Comparison of ENCODE assay signal across 13 cellular contexts in genomic region chrX:19776753-19777152, GRCh38.
A peak's percentile ranks its signal among the peaks of the same experiment; 100 is the strongest.
DNase-seq lines count a peak whose midpoint lies in the region; ATAC-seq and TF ChIP-seq lines count a peak whose summit lies in the region.
"Had no signal": no experiment of that assay in that cellular context is flagged by ENCODE, and none has a peak within 500 bp of the region (broad histone marks: within the 10 kb centered on the region; RNA-seq: fewer than 3 reads in every experiment).

No MANE protein-coding gene starts in this region.

- no peak for TF ChIP-seq CTCF in GM12865 (IDR thresholded peaks at IDR 0.05; ENCODE audit: insufficient read depth, low read depth, low read length, missing control alignments)
- no peak for TF ChIP-seq CTCF in Loucy (conservative IDR thresholded peaks at IDR 0.05; ENCODE audit: low read length)

- no peaks in the 10 kb centered on the region for H3K9me2 ChIP-seq in Loucy (replicated peaks; ENCODE audit: low read depth, low read length)

- H3K4me1 ChIP-seq in BLaER1 (peaks cover 62% of the 10 kb centered on the region), Loucy (ENCODE audit: insufficient read depth, low read length, poor library complexity, severe bottlenecking) (peaks cover 27% of the 10 kb centered on the region)
- H3K4me1 ChIP-seq: body of pancreas had no signal

- peak overlapping the region; percentile 92 for H3K27ac Mint-ChIP-seq in activated naive CD8-positive, alpha-beta T cell treated with anti-CD3 and anti-CD28 coated beads, Interleukin-2, amount 50 U/mL, for 24 hours

- H3K4me3 Mint-ChIP-seq in activated naive CD8-positive, alpha-beta T cell treated with anti-CD3 and anti-CD28 coated beads, Interleukin-2, amount 50 U/mL, for 24 hours, result peak overlapping the region; percentile 32

- ATAC-seq in activated naive CD8-positive, alpha-beta T cell treated with anti-CD3 and anti-CD28 coated beads, Interleukin-2, amount 50 U/mL, for 24 hours, result peak; percentile 60
- ATAC-seq in GM19452 (IDR thresholded peaks at IDR 0.05; ENCODE audit: unreplicated experiment) (no peak), HG03097 (IDR thresholded peaks at IDR 0.05; ENCODE audit: low FRiP score, unreplicated experiment) (no peak)
- ATAC-seq: body of pancreas had no signal

- peaks cover 3% of the 10 kb centered on the region for H3K27me3 Mint-ChIP-seq in activated naive CD8-positive, alpha-beta T cell treated with anti-CD3 and anti-CD28 coated beads, Interleukin-2, amount 50 U/mL, for 24 hours

- no peak overlapping the region for H3K4me3 ChIP-seq in BLaER1
- no peak overlapping the region for H3K4me3 ChIP-seq in GM12865 (ENCODE audit: low read depth, low read length)
- no peak overlapping the region for H3K4me3 ChIP-seq in Loucy (ENCODE audit: low read length, poor library complexity, severe bottlenecking)
- H3K4me3 ChIP-seq: body of pancreas, esophagus muscularis mucosa, skin epidermis had no signal

- H3K9ac ChIP-seq in BLaER1, result no peak overlapping the region; the same call in 1 of the 2 replicates
- H3K9ac ChIP-seq in Loucy (ENCODE audit: low read depth, low read length, poor library complexity, severe bottlenecking), result peak overlapping the region; percentile 3

- H3K4me1 Mint-ChIP-seq in activated naive CD8-positive, alpha-beta T cell treated with anti-CD3 and anti-CD28 coated beads, Interleukin-2, amount 50 U/mL, for 24 hours, result peaks cover 70% of the 10 kb centered on the region

- peak; percentile 77 for DNase-seq in GM12865 (ENCODE audit: low read depth)
- peak; percentile 32 for DNase-seq in activated naive CD8-positive, alpha-beta T cell treated with anti-CD3 and anti-CD28 coated beads, Interleukin-2, amount 50 U/mL, for 24 hours
- DNase-seq in NCI-H2196 treated with DMSO at 0.1 percent for 48 hours (lab: John Stamatoyannopoulos, UW; ENCODE audit: unreplicated experiment), result no peak
- DNase-seq in cerebellar cortex (ENCODE audit: low spot score), result no peak
- DNase-seq: activated CD4-positive, CD25-positive, alpha-beta regulatory T cell treated with anti-CD3 and anti-CD28 coated beads, Interleukin-2, amount 50 U/mL, for 72 hours; body of pancreas; Right ventricle myocardium superior had no signal

- H3K9me3 Mint-ChIP-seq in activated naive CD8-positive, alpha-beta T cell treated with anti-CD3 and anti-CD28 coated beads, Interleukin-2, amount 50 U/mL, for 24 hours, result no peaks in the 10 kb centered on the region

- H3K9me3 ChIP-seq in BLaER1, result peaks cover 7% of the 10 kb centered on the region
- H3K9me3 ChIP-seq in Loucy (ENCODE audit: insufficient read depth, low read depth, low read length), result no peaks in the 10 kb centered on the region
- H3K9me3 ChIP-seq: body of pancreas, esophagus muscularis mucosa had no signal

- H3K27ac ChIP-seq in BLaER1, result no peak overlapping the region
- H3K27ac ChIP-seq: body of pancreas, esophagus muscularis mucosa had no signal

- H3K36me3 ChIP-seq in BLaER1, result no peaks in the 10 kb centered on the region
- H3K36me3 ChIP-seq in Loucy (ENCODE audit: insufficient read depth, low read length), result no peaks in the 10 kb centered on the region
- H3K36me3 ChIP-seq: esophagus muscularis mucosa had no signal

- H2AFZ ChIP-seq in Loucy (ENCODE audit: low read length), result no peak overlapping the region

- no peaks in the 10 kb centered on the region for H4K20me1 ChIP-seq in BLaER1
- H4K20me1 ChIP-seq in Loucy (ENCODE audit: insufficient read depth, low read length, poor library complexity, severe bottlenecking), result no peaks in the 10 kb centered on the region

- no peaks in the 10 kb centered on the region for H3K27me3 ChIP-seq in BLaER1
- no peaks in the 10 kb centered on the region for H3K27me3 ChIP-seq in Loucy (ENCODE audit: insufficient read depth, low read length, poor library complexity, severe bottlenecking)
- H3K27me3 ChIP-seq: body of pancreas, esophagus muscularis mucosa had no signal

- H3K36me3 Mint-ChIP-seq in activated naive CD8-positive, alpha-beta T cell treated with anti-CD3 and anti-CD28 coated beads, Interleukin-2, amount 50 U/mL, for 24 hours (ENCODE audit: low read depth), result peaks cover 11% of the 10 kb centered on the region

- H3F3A ChIP-seq in Loucy (ENCODE audit: low read depth), result no peaks in the 10 kb centered on the region

- H3K4me2 ChIP-seq in BLaER1 (peak overlapping the region; percentile 22), Loucy (ENCODE audit: low read depth, low read length, poor library complexity, severe bottlenecking) (peak overlapping the region; percentile 46)

- H3K79me2 ChIP-seq in Loucy (ENCODE audit: insufficient read depth, low read length), result no peaks in the 10 kb centered on the region; the same call in 1 of the 2 replicates

Comparison
In these comparisons a context has a peak if more than half of its experiments do, and no peak if none do; other contexts are left out.
1. DNase-seq: peak in GM12865 (single experiment) and activated naive CD8-positive, alpha-beta T cell treated with anti-CD3 and anti-CD28 coated beads, Interleukin-2, amount 50 U/mL, for 24 hours (single experiment); none in NCI-H2196 treated with DMSO at 0.1 percent for 48 hours (single experiment) and cerebellar cortex (single experiment).